25 cellular contexts compared by ENCODE assay signal in the genomic region with DNA sequence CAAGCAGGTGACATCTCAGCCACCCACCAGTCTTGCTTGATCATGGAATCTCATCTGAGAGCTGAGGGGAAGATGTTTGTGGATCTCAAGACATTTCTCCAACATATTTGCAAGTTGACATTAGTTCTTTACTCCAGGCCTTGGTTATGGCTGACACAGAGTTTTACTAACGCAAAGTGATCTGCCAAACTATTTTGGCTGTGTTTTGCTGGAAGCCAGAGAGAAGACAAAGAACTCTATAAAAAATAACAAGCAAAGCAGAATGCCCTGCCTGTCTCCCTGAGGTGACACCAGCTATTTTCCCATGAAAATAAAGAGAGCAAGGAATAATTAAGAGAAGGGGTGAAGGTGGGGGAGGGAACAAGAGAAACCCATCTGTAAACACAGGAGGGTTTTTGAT.
"Had no signal": no experiment of that assay in that cellular context is flagged by ENCODE, and none has a peak within 500 bp of the region (broad histone marks: within the 10 kb centered on the region; RNA-seq: fewer than 3 reads in every experiment).

No MANE protein-coding gene starts in this region.

- H3K36me3 ChIP-seq: left ventricle myocardium inferior, lower lobe of right lung, thyroid gland, upper lobe of left lung, vagina had no signal

- H3K9me3 ChIP-seq: left ventricle myocardium inferior, lower lobe of right lung, psoas muscle, thyroid gland, upper lobe of left lung, vagina had no signal

- H3K27ac Mint-ChIP-seq: naive thymus-derived CD8-positive, alpha-beta T cell; stimulated activated naive B cell treated with anti-CD40 and anti-IgM and Interleukin-4, amounts not matched to agents 10 μg/mL and 1 μg/mL and 100 μg/mL, for 72 hours; stimulated activated naive CD8-positive, alpha-beta T cell treated with anti-CD3 and anti-CD28 coated beads, Interleukin-15, amount 100 ng/mL, for 72 hours had no signal

- ATAC-seq: left cardiac atrium; naive thymus-derived CD8-positive, alpha-beta T cell; psoas muscle; sciatic nerve; stimulated activated naive B cell treated with anti-CD40 and anti-IgM and Interleukin-4, amounts not matched to agents 10 μg/mL and 1 μg/mL and 100 μg/mL, for 72 hours; stimulated activated naive CD8-positive, alpha-beta T cell treated with anti-CD3 and anti-CD28 coated beads, Interleukin-15, amount 100 ng/mL, for 72 hours had no signal

- H3K27me3 Mint-ChIP-seq: stimulated activated naive B cell treated with anti-CD40 and anti-IgM and Interleukin-4, amounts not matched to agents 10 μg/mL and 1 μg/mL and 100 μg/mL, for 72 hours had no signal

- DNase-seq: cortex of kidney; dorsolateral prefrontal cortex; effector CD8-positive, alpha-beta T cell; foreskin melanocyte; head of caudate nucleus; kidney; left cardiac atrium; left ventricle myocardium inferior; lower lobe of right lung; mesenchymal stem cell; naive thymus-derived CD8-positive, alpha-beta T cell; occipital lobe; psoas muscle; stimulated activated CD4-positive, alpha-beta T cell treated with anti-CD3 and anti-CD28 coated beads, Interleukin-2, amount 100 ng/mL, for 24 hours; stimulated activated CD4-positive, alpha-beta T cell treated with anti-CD3 and anti-CD28 coated beads, Interleukin-4, amount 100 ng/mL, for 4 hours; stimulated activated naive B cell treated with anti-CD40 and anti-IgM and Interleukin-4, amounts not matched to agents 10 μg/mL and 1 μg/mL and 100 μg/mL, for 72 hours; stimulated activated naive CD8-positive, alpha-beta T cell treated with anti-CD3 and anti-CD28 coated beads, Interleukin-15, amount 100 ng/mL, for 72 hours; thyroid gland; upper lobe of left lung had no signal

- H3K4me3 ChIP-seq: dorsolateral prefrontal cortex, hepatocyte, left ventricle myocardium inferior, lower lobe of right lung, psoas muscle, skin epidermis, thyroid gland, upper lobe of left lung, vagina had no signal

- H3K4me3 Mint-ChIP-seq: naive thymus-derived CD8-positive, alpha-beta T cell; neural crest cell; stimulated activated naive B cell treated with anti-CD40 and anti-IgM and Interleukin-4, amounts not matched to agents 10 μg/mL and 1 μg/mL and 100 μg/mL, for 72 hours; stimulated activated naive CD8-positive, alpha-beta T cell treated with anti-CD3 and anti-CD28 coated beads, Interleukin-15, amount 100 ng/mL, for 72 hours had no signal

- H3K27ac ChIP-seq: hepatocyte, left ventricle myocardium inferior, lower lobe of right lung, parathyroid adenoma, psoas muscle, skin epidermis, thyroid gland, upper lobe of left lung, vagina had no signal

- H3K4me1 Mint-ChIP-seq: naive thymus-derived CD8-positive, alpha-beta T cell; stimulated activated naive B cell treated with anti-CD40 and anti-IgM and Interleukin-4, amounts not matched to agents 10 μg/mL and 1 μg/mL and 100 μg/mL, for 72 hours; stimulated activated naive CD8-positive, alpha-beta T cell treated with anti-CD3 and anti-CD28 coated beads, Interleukin-15, amount 100 ng/mL, for 72 hours had no signal

- H3K27me3 ChIP-seq: dorsolateral prefrontal cortex, hepatocyte, thyroid gland, upper lobe of left lung, vagina had no signal

- H3K36me3 Mint-ChIP-seq: naive thymus-derived CD8-positive, alpha-beta T cell; stimulated activated naive B cell treated with anti-CD40 and anti-IgM and Interleukin-4, amounts not matched to agents 10 μg/mL and 1 μg/mL and 100 μg/mL, for 72 hours had no signal

- H3K4me1 ChIP-seq: left ventricle myocardium inferior, lower lobe of right lung, parathyroid adenoma, psoas muscle had no signal
